Comparison of ENCODE assay signal across 17 cellular contexts in genomic region chr14:93329965-93330608, GRCh38. TPM values are rescaled to one million over a fixed set of nuclear protein-coding genes. Genes with fewer than 3 reads are reported as not detected.
A peak's percentile ranks its signal among the peaks of the same experiment; 100 is the strongest.
DNase-seq lines count a peak whose midpoint lies in the region; ATAC-seq and TF ChIP-seq lines count a peak whose summit lies in the region.
"Had no signal": no experiment of that assay in that cellular context is flagged by ENCODE, and none has a peak within 500 bp of the region (broad histone marks: within the 10 kb centered on the region; RNA-seq: fewer than 3 reads in every experiment).

No MANE protein-coding gene starts in this region.

- peaks cover 14% of the 10 kb centered on the region for H3K79me1 ChIP-seq in trophoblast cell (ENCODE audit: low read length)

- no peak overlapping the region for H4K91ac ChIP-seq in trophoblast cell (ENCODE audit: low read depth, low read length)

- H3K79me2 ChIP-seq in PC-9 (ENCODE audit: low read depth): peaks cover 85% of the 10 kb centered on the region
- H3K79me2 ChIP-seq in trophoblast cell (ENCODE audit: control insufficient read depth, insufficient read depth, low read length, poor library complexity): peaks cover 22% of the 10 kb centered on the region

- H3K9me3 Mint-ChIP-seq in immature natural killer cell: no peaks in the 10 kb centered on the region
- H3K9me3 Mint-ChIP-seq: activated T-cell treated with anti-CD3 and anti-CD28 coated beads, Interleukin-2, amount 50 U/mL, for 72 hours; IgD-negative memory B cell had no signal

- H3K9me2 ChIP-seq in PC-9 (ENCODE audit: insufficient read depth): no peaks in the 10 kb centered on the region

- no peak overlapping the region for H3K9ac ChIP-seq in trophoblast cell (ENCODE audit: low read length)

- no peak overlapping the region for H3K23ac ChIP-seq in trophoblast cell (ENCODE audit: low read length)

- peaks cover 30% of the 10 kb centered on the region for H3F3A ChIP-seq in PC-9 (ENCODE audit: insufficient read depth, low read depth)

- ATAC-seq in HG03108 (IDR thresholded peaks at IDR 0.05; ENCODE audit: unreplicated experiment): no peak
- ATAC-seq: activated T-cell treated with anti-CD3 and anti-CD28 coated beads, Interleukin-2, amount 50 U/mL, for 72 hours; lower lobe of right lung; right cardiac atrium had no signal

- H3K14ac ChIP-seq in trophoblast cell (ENCODE audit: low read length): no peak overlapping the region

- H3K36me3 Mint-ChIP-seq in immature natural killer cell: no peaks in the 10 kb centered on the region
- H3K36me3 Mint-ChIP-seq: IgD-negative memory B cell had no signal

- no peak overlapping the region for H2BK5ac ChIP-seq in trophoblast cell (ENCODE audit: low read depth, low read length, poor library complexity)

- CTCF ChIA-PET in PC-9 (lab: Charles Lee): no interaction called here

- POLR2A ChIA-PET in PC-9 (lab: Charles Lee; ENCODE audit: unreplicated experiment): interaction anchor here (0.7 kb wide), 1 partner anchor 71 kb away, joined by 4 read pairs; no protein-coding TSS in a partner anchor

- DNase-seq in PC-9 (no peak), glomerular visceral epithelial cell (ENCODE audit: extremely low spot score) (peak; percentile 75), trophoblast cell (peak in 1 of 2 donors; percentile 58), NCI-H82 treated with DMSO at 0.1 percent for 48 hours (lab: John Stamatoyannopoulos, UW; ENCODE audit: unreplicated experiment) (no peak), erythroblast (lab: John Stamatoyannopoulos, UW) (no peak), immature natural killer cell (no peak)
- DNase-seq: activated T-cell treated with anti-CD3 and anti-CD28 coated beads, Interleukin-2, amount 50 U/mL, for 72 hours; DMS79 treated with DMSO at 0.1 percent for 48 hours; lower lobe of right lung; NCI-H2171 treated with DMSO at 0.1 percent for 48 hours; right cardiac atrium; uterus had no signal

- peak overlapping the region; percentile 47 for H3K4ac ChIP-seq in trophoblast cell (ENCODE audit: low read depth, low read length)

- TF ChIP-seq POLR2A in erythroblast (IDR thresholded peaks at IDR 0.05; ENCODE audit: low read length): no peak

- H4K12ac ChIP-seq in trophoblast cell (ENCODE audit: low read depth, low read length): no peak overlapping the region

- H3K27me3 ChIP-seq in PC-9 (ENCODE audit: insufficient read depth, low read depth): no peaks in the 10 kb centered on the region
- H3K27me3 ChIP-seq in trophoblast cell (ENCODE audit: insufficient read depth, low read length): no peaks in the 10 kb centered on the region
- H3K27me3 ChIP-seq: uterus had no signal

- H3K4me3 ChIP-seq in GM08714 (ENCODE audit: low read length) (peak overlapping the region; percentile 36; the same call in 1 of the 2 replicates), PC-9 (peak overlapping the region; percentile 71), trophoblast cell (ENCODE audit: low read depth, low read length) (no peak overlapping the region)
- H3K4me3 ChIP-seq: lower lobe of right lung, uterus had no signal

- no peaks in the 10 kb centered on the region for H3K36me3 ChIP-seq in PC-9 (ENCODE audit: low read depth)
- peaks cover 0 to 2% of the 10 kb centered on the region in 2 experiments for H3K36me3 ChIP-seq in trophoblast cell (ENCODE audit: control insufficient read depth in 1 of 2, insufficient read depth in 2 of 2, low read length in 2 of 2)
- H3K36me3 ChIP-seq: lower lobe of right lung, uterus had no signal

- no peak overlapping the region for H4K8ac ChIP-seq in trophoblast cell (ENCODE audit: low read depth, low read length)

- no peak for TF ChIP-seq CTCF in PC-9 (conservative IDR thresholded peaks at IDR 0.05)

- H3K4me2 ChIP-seq in PC-9: peak overlapping the region; percentile 82
- no peak overlapping the region for H3K4me2 ChIP-seq in trophoblast cell (ENCODE audit: low read length)

- peak overlapping the region in 2 of 6 donors; percentile 2 to 92 for H3K27ac Mint-ChIP-seq in immature natural killer cell

- H3K27ac ChIP-seq in PC-9 (peak overlapping the region; percentile 82), trophoblast cell (ENCODE audit: low read depth, low read length) (no peak overlapping the region)

- peaks cover 5 to 11% (median 9%) of the 10 kb centered on the region in 3 donors for H3K27me3 Mint-ChIP-seq in immature natural killer cell (ENCODE audit: low read depth in 3 of 3)
- H3K27me3 Mint-ChIP-seq: IgD-negative memory B cell had no signal

- peak overlapping the region in 2 of 5 donors; percentile 23 to 67 for H3K4me3 Mint-ChIP-seq in immature natural killer cell

- intact Hi-C loops in PC-9 (cut with micrococcal nuclease; ENCODE audit: unreplicated experiment): loop anchor here (2.0 kb wide), 1 partner anchor 13 kb away; no protein-coding TSS in a partner anchor

- WGBS in trophoblast cell (ENCODE audit: extremely low coverage, insufficient coverage, insufficient read length): no CpG with 5 or more reads among the region's 5 CpGs

- H4K20me1 ChIP-seq in PC-9 (ENCODE audit: insufficient read depth): peaks cover 17% of the 10 kb centered on the region; the same call in 1 of the 2 replicates

- H3K9me3 ChIP-seq in PC-9 (ENCODE audit: insufficient read depth, low read depth) (no peaks in the 10 kb centered on the region), trophoblast cell (ENCODE audit: insufficient read depth, low read depth, low read length) (no peaks in the 10 kb centered on the region)
- H3K9me3 ChIP-seq: lower lobe of right lung, uterus had no signal

- H3K18ac ChIP-seq in trophoblast cell (ENCODE audit: low read length): no peak overlapping the region

- peaks cover 48 to 66% of the 10 kb centered on the region in 2 donors for H3K4me1 Mint-ChIP-seq in immature natural killer cell

- no peak overlapping the region for H2AK5ac ChIP-seq in trophoblast cell (ENCODE audit: low read length)

- H3K4me1 ChIP-seq in PC-9 (replicated peaks; ENCODE audit: insufficient read depth) (peaks cover 37% of the 10 kb centered on the region), trophoblast cell (ENCODE audit: control insufficient read depth in 1 of 2, insufficient read depth in 2 of 2, low read length in 2 of 2) (peaks cover 2 to 6% of the 10 kb centered on the region in 2 experiments)

- no peak overlapping the region for H2BK120ac ChIP-seq in trophoblast cell (ENCODE audit: insufficient read depth, low read length, poor library complexity)

- H2BK12ac ChIP-seq in trophoblast cell (ENCODE audit: low read length): no peak overlapping the region

- H2AFZ ChIP-seq in PC-9: no peak overlapping the region
- H2AFZ ChIP-seq in trophoblast cell (ENCODE audit: insufficient read depth, low read length, poor library complexity): no peak overlapping the region

- BruUV-seq in PC-9 (replicated peaks; lab: Mats Ljungman, UMichigan): no TSS peak

RNA-seq across cellular contexts. Expression of gene BTBD7, which starts 2.7 kb away (rescaled TPM):
- total RNA-seq in PC-9 (2021): 30.1 and 31.4 TPM in 2 replicates
- 31.7 and 35.2 TPM in 2 replicates for polyA plus RNA-seq in trophoblast cell (2013)
- 10 to 100 TPM in 2 of 3 donors, 1 to 10 TPM in 1; 6.2 to 11.6 (median 10.6) TPM for polyA plus RNA-seq in immature natural killer cell

RNA-seq across cellular contexts. Expression of gene COX8C, which starts 16.9 kb away (rescaled TPM):
- total RNA-seq in PC-9 (2021): not detected in 2 replicates
- 0.31 and 0.40 TPM in 2 replicates for polyA plus RNA-seq in trophoblast cell (2013)
- not detected for polyA plus RNA-seq in immature natural killer cell
- total RNA-seq: bronchial epithelial cell, fibroblast of villous mesenchyme, lower lobe of right lung, uterus had no signal
- polyA plus RNA-seq: IgD-negative memory B cell had no signal
